Comparison of ENCODE assay signal across 10 cellular contexts in genomic region chr6:11278207-11278559, GRCh38.
A peak's percentile ranks its signal among the peaks of the same experiment; 100 is the strongest.
DNase-seq lines count a peak whose midpoint lies in the region; ATAC-seq and TF ChIP-seq lines count a peak whose summit lies in the region.
"Had no signal": no experiment of that assay in that cellular context is flagged by ENCODE, and none has a peak within 500 bp of the region (broad histone marks: within the 10 kb centered on the region; RNA-seq: fewer than 3 reads in every experiment).

No MANE protein-coding gene starts in this region.

- peak overlapping the region; percentile 61 for H3K4me3 Mint-ChIP-seq in central memory CD8-positive, alpha-beta T cell
- peak overlapping the region; percentile 35 to 55 for H3K4me3 Mint-ChIP-seq in stimulated activated naive B cell treated with anti-CD40 and anti-IgM and Interleukin-4, amounts not matched to agents 10 μg/mL and 1 μg/mL and 100 μg/mL, for 72 hours

- H3K9me3 ChIP-seq in OCI-LY3 (ENCODE audit: insufficient read depth, low read length): no peaks in the 10 kb centered on the region

- peaks cover 66% of the 10 kb centered on the region for H3K4me1 ChIP-seq in OCI-LY3 (ENCODE audit: low read length)

- peak overlapping the region; percentile 67 for H3K4me3 ChIP-seq in OCI-LY3 (ENCODE audit: low read length)

- no peaks in the 10 kb centered on the region for H4K20me1 ChIP-seq in OCI-LY3 (ENCODE audit: insufficient read depth, low read length)

- TF ChIP-seq CTCF in OCI-LY3 (IDR thresholded peaks at IDR 0.05; ENCODE audit: low read depth, low read length): no peak

- no peaks in the 10 kb centered on the region for H3K9me3 Mint-ChIP-seq in central memory CD8-positive, alpha-beta T cell
- no peaks in the 10 kb centered on the region for H3K9me3 Mint-ChIP-seq in stimulated activated naive B cell treated with anti-CD40 and anti-IgM and Interleukin-4, amounts not matched to agents 10 μg/mL and 1 μg/mL and 100 μg/mL, for 72 hours

- H3K27ac Mint-ChIP-seq in central memory CD8-positive, alpha-beta T cell (ENCODE audit: low read depth): peak overlapping the region; percentile 94
- H3K27ac Mint-ChIP-seq in stimulated activated naive B cell treated with anti-CD40 and anti-IgM and Interleukin-4, amounts not matched to agents 10 μg/mL and 1 μg/mL and 100 μg/mL, for 72 hours: peak overlapping the region; percentile 93

- H3K36me3 Mint-ChIP-seq in central memory CD8-positive, alpha-beta T cell (ENCODE audit: insufficient read depth): peaks cover 3% of the 10 kb centered on the region
- H3K36me3 Mint-ChIP-seq in stimulated activated naive B cell treated with anti-CD40 and anti-IgM and Interleukin-4, amounts not matched to agents 10 μg/mL and 1 μg/mL and 100 μg/mL, for 72 hours: peaks cover 19 to 43% of the 10 kb centered on the region in 2 donors

- H3K4me1 Mint-ChIP-seq in central memory CD8-positive, alpha-beta T cell: peaks cover 52% of the 10 kb centered on the region
- peaks cover 38 to 45% of the 10 kb centered on the region in 2 donors for H3K4me1 Mint-ChIP-seq in stimulated activated naive B cell treated with anti-CD40 and anti-IgM and Interleukin-4, amounts not matched to agents 10 μg/mL and 1 μg/mL and 100 μg/mL, for 72 hours

- peak; percentile 31 to 36 for DNase-seq in activated CD4-positive, alpha-beta T cell treated with anti-CD3 and anti-CD28 coated beads for 4 hours
- no peak for DNase-seq in activated CD4-positive, alpha-beta T cell treated with anti-CD3 and anti-CD28 coated beads, Interleukin-2, amount 50 U/mL, for 1 hour
- DNase-seq in central memory CD8-positive, alpha-beta T cell (ENCODE audit: low spot score in 2 of 2): no peak
- DNase-seq in stimulated activated naive B cell treated with anti-CD40 and anti-IgM and Interleukin-4, amounts not matched to agents 10 μg/mL and 1 μg/mL and 100 μg/mL, for 72 hours: no peak
- DNase-seq in NOMO-1 treated with DMSO at 0.1 percent for 48 hours (lab: John Stamatoyannopoulos, UW; ENCODE audit: unreplicated experiment) (no peak), RKO (ENCODE audit: low spot score) (no peak)
- DNase-seq: activated gamma-delta T cell, erythroblast had no signal

- H2AFZ ChIP-seq in OCI-LY3 (ENCODE audit: low read depth, low read length): no peak overlapping the region

- peaks cover 37% of the 10 kb centered on the region for H3K36me3 ChIP-seq in OCI-LY3 (replicated peaks; ENCODE audit: low read depth, low read length)

- H3K27ac ChIP-seq in OCI-LY3 (ENCODE audit: low read length): peak overlapping the region; percentile 100

- H3K27me3 ChIP-seq in OCI-LY3 (ENCODE audit: low read depth, low read length): no peaks in the 10 kb centered on the region

- peak overlapping the region; percentile 90 for H3K4me2 ChIP-seq in OCI-LY3 (ENCODE audit: low read length)

- H3K79me2 ChIP-seq in OCI-LY3 (ENCODE audit: low read length): peaks cover 51% of the 10 kb centered on the region

- H3K9ac ChIP-seq in OCI-LY3 (ENCODE audit: low read length): peak overlapping the region; percentile 96

- H3K27me3 Mint-ChIP-seq in central memory CD8-positive, alpha-beta T cell: no peaks in the 10 kb centered on the region
- H3K27me3 Mint-ChIP-seq in stimulated activated naive B cell treated with anti-CD40 and anti-IgM and Interleukin-4, amounts not matched to agents 10 μg/mL and 1 μg/mL and 100 μg/mL, for 72 hours: no peaks in the 10 kb centered on the region

- peak; percentile 57 for ATAC-seq in central memory CD8-positive, alpha-beta T cell (replicated peaks; ENCODE audit: extremely low read depth, poor library complexity, severe bottlenecking)
- peak in 1 of 2 donors; percentile 10 for ATAC-seq in stimulated activated naive B cell treated with anti-CD40 and anti-IgM and Interleukin-4, amounts not matched to agents 10 μg/mL and 1 μg/mL and 100 μg/mL, for 72 hours (replicated peaks)
- no peak for ATAC-seq in HG03521 (IDR thresholded peaks at IDR 0.05; ENCODE audit: unreplicated experiment)

Comparison
In these comparisons a context has a peak if more than half of its experiments do, and no peak if none do; other contexts are left out.
1. DNase-seq: peak in activated CD4-positive, alpha-beta T cell treated with anti-CD3 and anti-CD28 coated beads for 4 hours (2 of 2); none in activated CD4-positive, alpha-beta T cell treated with anti-CD3 and anti-CD28 coated beads, Interleukin-2, amount 50 U/mL, for 1 hour (single experiment), central memory CD8-positive, alpha-beta T cell (0 of 2), stimulated activated naive B cell treated with anti-CD40 and anti-IgM and Interleukin-4, amounts not matched to agents 10 μg/mL and 1 μg/mL and 100 μg/mL, for 72 hours (single experiment), NOMO-1 treated with DMSO at 0.1 percent for 48 hours (single experiment) and RKO (single experiment).